ENCODE assay signal across 8 cellular contexts in genomic region chr1:84892657-84893618, GRCh38. TPM values are rescaled to one million over a fixed set of nuclear protein-coding genes. Genes with fewer than 3 reads are reported as not detected.
DNase-seq lines count a peak whose midpoint lies in the region; ATAC-seq, FAIRE-seq and TF ChIP-seq lines count a peak whose summit lies in the region.

A gene with protein sequence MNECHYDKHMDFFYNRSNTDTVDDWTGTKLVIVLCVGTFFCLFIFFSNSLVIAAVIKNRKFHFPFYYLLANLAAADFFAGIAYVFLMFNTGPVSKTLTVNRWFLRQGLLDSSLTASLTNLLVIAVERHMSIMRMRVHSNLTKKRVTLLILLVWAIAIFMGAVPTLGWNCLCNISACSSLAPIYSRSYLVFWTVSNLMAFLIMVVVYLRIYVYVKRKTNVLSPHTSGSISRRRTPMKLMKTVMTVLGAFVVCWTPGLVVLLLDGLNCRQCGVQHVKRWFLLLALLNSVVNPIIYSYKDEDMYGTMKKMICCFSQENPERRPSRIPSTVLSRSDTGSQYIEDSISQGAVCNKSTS (minus strand): TSS chr1:84893206. CDS start chr1:84866120, 27,086 bp downstream.

- H3K9ac ChIP-seq in keratinocyte (ENCODE audit: control insufficient read depth, extremely low read depth, insufficient read depth, low read length): peak within 1 kb of the TSS; percentile 84

- TF ChIP-seq CTCF in keratinocyte (optimal IDR thresholded peaks at IDR 0.05 in 1 of 3, IDR thresholded peaks at IDR 0.05 in 1 of 3, conservative IDR thresholded peaks at IDR 0.05 in 1 of 3; ENCODE audit: extremely low read depth in 1 of 3, insufficient read depth in 2 of 3, low read length in 3 of 3): peak in 2 of 3 experiments; percentile 25 to 39

- peak within 1 kb of the TSS; percentile 56 to 83 (median 75) for H3K4me3 ChIP-seq in keratinocyte (ENCODE audit: control insufficient read depth in 2 of 3, extremely low read depth in 1 of 3, insufficient read depth in 2 of 3, low read depth in 1 of 3, low read length in 3 of 3)

- no peak for TF ChIP-seq POLR2A in GM12892 (IDR thresholded peaks at IDR 0.05; ENCODE audit: low read depth, low read length)

- peaks cover 2% of the 10 kb centered on the region for H3K9me1 ChIP-seq in keratinocyte (ENCODE audit: control insufficient read depth, extremely low read depth, insufficient read depth, low read length)

- H3K4me2 ChIP-seq in keratinocyte (ENCODE audit: control insufficient read depth, extremely low read depth, insufficient read depth, low read depth, low read length): peak within 1 kb of the TSS; percentile 96

- H2AFZ ChIP-seq in keratinocyte (ENCODE audit: control insufficient read depth, low read length): peak within 1 kb of the TSS; percentile 91

- H3K4me1 ChIP-seq in keratinocyte (ENCODE audit: control insufficient read depth, extremely low read depth, insufficient read depth, low read length): peaks cover 42% of the 10 kb centered on the region

- dilution Hi-C loops in keratinocyte (cut with MboI; ENCODE audit: extremely low pct_ligation_motif_present, low sequenced_read_pairs): no loop called here

- no peaks in the 10 kb centered on the region for H3K27me3 ChIP-seq in keratinocyte (ENCODE audit: control insufficient read depth, extremely low read depth, insufficient read depth, low read length)

- peaks cover 34% of the 10 kb centered on the region for H3K79me2 ChIP-seq in keratinocyte (ENCODE audit: control insufficient read depth, insufficient read depth, low read length)

- peaks cover 0 to 13% of the 10 kb centered on the region in 2 experiments for H3K36me3 ChIP-seq in keratinocyte (ENCODE audit: control insufficient read depth in 2 of 2, extremely low read depth in 1 of 2, insufficient read depth in 2 of 2, low read length in 2 of 2)

- peak; percentile 15 for DNase-seq in GM12892 (ENCODE audit: insufficient read length)
- peak; percentile 35 for DNase-seq in NCI-H82 treated with DMSO at 0.1 percent for 48 hours (lab: John Stamatoyannopoulos, UW; ENCODE audit: unreplicated experiment)
- DNase-seq in astrocyte of the hippocampus (ENCODE audit: low read depth, low spot score): peak; percentile 41
- no peak for DNase-seq in keratinocyte (ENCODE audit: low read depth, low spot score)
- DNase-seq in stimulated activated naive CD4-positive, alpha-beta T cell treated with Interleukin-2 at 50 U/mL for 16 hours (lab: John Stamatoyannopoulos, UW): peak; percentile 11
- DNase-seq in OCI-M2 (lab: John Stamatoyannopoulos, UW; ENCODE audit: unreplicated experiment): no peak
- DNase-seq in SIG-M5 treated with dmso at 0.1 percent for 504 hours (lab: John Stamatoyannopoulos, UW; ENCODE audit: unreplicated experiment): no peak

- peak within 1 kb of the TSS; percentile 79 for H3K27ac ChIP-seq in keratinocyte (ENCODE audit: control insufficient read depth, insufficient read depth, low read length)

- no peak for ATAC-seq in HG03378 (IDR thresholded peaks at IDR 0.05; ENCODE audit: unreplicated experiment)

- FAIRE-seq in GM12892 (lab: Jason Lieb, UNC): no peak
- no peak for FAIRE-seq in keratinocyte (lab: Jason Lieb, UNC)

- H3K9me3 ChIP-seq in keratinocyte (ENCODE audit: control insufficient read depth, low read depth, low read length): no peaks in the 10 kb centered on the region

- H4K20me1 ChIP-seq in keratinocyte (ENCODE audit: control insufficient read depth, extremely low read depth, insufficient read depth, low read length): no peaks in the 10 kb centered on the region

RNA-seq across cellular contexts. Expression of the gene that starts here (rescaled TPM):
- polyA plus RNA-seq in GM12892 (2012; ENCODE audit: missing spikeins): 0.08 TPM
- 39.2 to 43.2 TPM (median 42.1 TPM) in 3 replicates for polyA plus RNA-seq in keratinocyte
- polyA plus RNA-seq in keratinocyte (2011; ENCODE audit: low read depth): 25.1 TPM
- polyA plus RNA-seq in keratinocyte (2011; cell fraction: cytosol; rRNA removed): 24.8 and 26.5 TPM in 2 replicates
- 38.1 and 38.7 TPM in 2 replicates for polyA plus RNA-seq in keratinocyte (2011; cell fraction: nucleus; rRNA removed)
- 17.9 and 23.4 TPM in 2 replicates for polyA plus RNA-seq in keratinocyte (2012; ENCODE audit: low replicate concordance)
- 57.2 to 133 TPM (median 85.3 TPM) in 3 replicates for polyA minus RNA-seq in keratinocyte
- polyA minus RNA-seq in keratinocyte (2011; cell fraction: cytosol; rRNA and poly(A)+ RNA removed): 64.3 TPM
- polyA minus RNA-seq in keratinocyte (2011; cell fraction: nucleus; rRNA and poly(A)+ RNA removed): 33.9 and 57.2 TPM in 2 replicates

Comparison
In these comparisons a context has a peak if more than half of its experiments do, and no peak if none do; other contexts are left out.
1. DNase-seq: peak in GM12892 (single experiment), NCI-H82 treated with DMSO at 0.1 percent for 48 hours (single experiment), astrocyte of the hippocampus (single experiment) and stimulated activated naive CD4-positive, alpha-beta T cell treated with Interleukin-2 at 50 U/mL for 16 hours (single experiment); none in keratinocyte (single experiment), OCI-M2 (single experiment) and SIG-M5 treated with dmso at 0.1 percent for 504 hours (single experiment).